1 cellular context compared by ENCODE assay signal in the genomic region with DNA sequence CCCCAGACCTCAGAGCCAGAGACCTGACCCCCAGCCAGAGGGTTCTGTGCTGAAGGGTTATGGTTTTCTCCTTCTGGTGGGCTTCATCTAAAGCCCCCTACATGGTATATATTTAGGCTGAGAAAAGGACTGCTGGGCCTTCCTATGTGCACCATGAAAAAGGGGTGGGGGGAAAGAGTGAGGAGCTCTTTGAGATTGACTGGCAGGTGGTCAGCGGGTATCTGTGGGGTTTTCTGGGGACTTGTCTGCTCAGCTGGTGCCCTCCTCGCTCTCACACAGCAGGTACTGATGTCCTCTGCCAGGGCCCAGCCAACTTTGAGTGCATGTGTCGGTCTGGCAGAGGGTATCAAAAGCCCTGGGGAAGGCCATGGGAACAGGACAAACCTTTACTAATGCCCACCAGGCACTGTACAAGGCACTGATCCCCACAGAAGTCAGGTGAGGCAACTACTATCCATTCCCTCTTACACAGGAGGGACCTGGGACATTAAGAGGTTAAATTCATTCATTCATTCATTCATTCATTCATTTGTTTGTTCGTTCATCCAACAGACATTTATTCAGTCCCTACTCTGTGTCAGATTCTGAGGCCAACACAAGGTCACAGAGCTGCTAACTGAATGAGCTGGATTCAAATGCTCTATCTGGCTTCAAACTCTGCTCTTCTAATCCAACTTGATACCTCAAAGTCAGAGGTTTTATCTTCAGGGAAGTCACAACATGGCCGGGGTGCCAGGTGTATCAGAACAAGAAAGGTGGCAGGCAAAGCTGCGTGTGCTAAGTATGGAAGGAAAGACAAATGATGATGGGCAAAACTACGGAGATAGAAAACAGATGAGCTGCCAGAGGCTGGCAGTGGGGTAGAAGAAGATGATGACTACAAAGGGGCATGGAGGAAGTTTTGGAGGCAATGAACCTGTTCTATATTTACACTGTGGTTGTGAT.
TF ChIP-seq lines count a peak whose summit lies in the region.

No MANE protein-coding gene starts in this region.

TF ChIP-seq in K562, 482 proteins besides CTCF, POLR2A, EP300 and RAD21:
- TF ChIP-seq, protein P1, sequence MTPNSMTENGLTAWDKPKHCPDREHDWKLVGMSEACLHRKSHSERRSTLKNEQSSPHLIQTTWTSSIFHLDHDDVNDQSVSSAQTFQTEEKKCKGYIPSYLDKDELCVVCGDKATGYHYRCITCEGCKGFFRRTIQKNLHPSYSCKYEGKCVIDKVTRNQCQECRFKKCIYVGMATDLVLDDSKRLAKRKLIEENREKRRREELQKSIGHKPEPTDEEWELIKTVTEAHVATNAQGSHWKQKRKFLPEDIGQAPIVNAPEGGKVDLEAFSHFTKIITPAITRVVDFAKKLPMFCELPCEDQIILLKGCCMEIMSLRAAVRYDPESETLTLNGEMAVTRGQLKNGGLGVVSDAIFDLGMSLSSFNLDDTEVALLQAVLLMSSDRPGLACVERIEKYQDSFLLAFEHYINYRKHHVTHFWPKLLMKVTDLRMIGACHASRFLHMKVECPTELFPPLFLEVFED (CRISPR knock-in tag; conservative IDR thresholded peaks at IDR 0.05), result no peak
- peak; percentile 86 for TF ChIP-seq ZNF24 (IDR thresholded peaks at IDR 0.05)
